Comparison of ENCODE assay signal across 1 cellular context in genomic region chr1:3746784-3747521, GRCh38.
TF ChIP-seq lines count a peak whose summit lies in the region.

No MANE protein-coding gene starts in this region.

TF ChIP-seq in HEK293, 187 proteins besides CTCF, POLR2A, EP300 and RAD21 (continued from another document):
- TF ChIP-seq ZNF561 (tag by site-specific recombination; IDR thresholded peaks at IDR 0.05; ENCODE audit: borderline replicate concordance): peak; percentile 63; the same call in 1 of the 2 replicates
- TF ChIP-seq ZXDB (tag by site-specific recombination; IDR thresholded peaks at IDR 0.05): peak; percentile 89
- no peak for TF ChIP-seq ZNF175 (tag by site-specific recombination; IDR thresholded peaks at IDR 0.05)
- no peak for TF ChIP-seq ZNF324 (tag by site-specific recombination; IDR thresholded peaks at IDR 0.05)
- TF ChIP-seq PRDM6 (tag by site-specific recombination; IDR thresholded peaks at IDR 0.05): no peak
- TF ChIP-seq ZFP37 (tag by site-specific recombination; IDR thresholded peaks at IDR 0.05): no peak
- TF ChIP-seq ZNF549 (tag by site-specific recombination; IDR thresholded peaks at IDR 0.05): no peak
- TF ChIP-seq ZNF140 (tag by site-specific recombination; IDR thresholded peaks at IDR 0.05): no peak
- TF ChIP-seq ZNF362 (tag by site-specific recombination; IDR thresholded peaks at IDR 0.05): no peak
- TF ChIP-seq ZNF248 (tag by site-specific recombination; IDR thresholded peaks at IDR 0.05): no peak
- no peak for TF ChIP-seq ZNF664 (tag by site-specific recombination; IDR thresholded peaks at IDR 0.05)
- TF ChIP-seq, protein P1, sequence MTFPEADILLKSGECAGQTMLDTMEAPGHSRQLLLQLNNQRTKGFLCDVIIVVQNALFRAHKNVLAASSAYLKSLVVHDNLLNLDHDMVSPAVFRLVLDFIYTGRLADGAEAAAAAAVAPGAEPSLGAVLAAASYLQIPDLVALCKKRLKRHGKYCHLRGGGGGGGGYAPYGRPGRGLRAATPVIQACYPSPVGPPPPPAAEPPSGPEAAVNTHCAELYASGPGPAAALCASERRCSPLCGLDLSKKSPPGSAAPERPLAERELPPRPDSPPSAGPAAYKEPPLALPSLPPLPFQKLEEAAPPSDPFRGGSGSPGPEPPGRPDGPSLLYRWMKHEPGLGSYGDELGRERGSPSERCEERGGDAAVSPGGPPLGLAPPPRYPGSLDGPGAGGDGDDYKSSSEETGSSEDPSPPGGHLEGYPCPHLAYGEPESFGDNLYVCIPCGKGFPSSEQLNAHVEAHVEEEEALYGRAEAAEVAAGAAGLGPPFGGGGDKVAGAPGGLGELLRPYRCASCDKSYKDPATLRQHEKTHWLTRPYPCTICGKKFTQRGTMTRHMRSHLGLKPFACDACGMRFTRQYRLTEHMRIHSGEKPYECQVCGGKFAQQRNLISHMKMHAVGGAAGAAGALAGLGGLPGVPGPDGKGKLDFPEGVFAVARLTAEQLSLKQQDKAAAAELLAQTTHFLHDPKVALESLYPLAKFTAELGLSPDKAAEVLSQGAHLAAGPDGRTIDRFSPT (tag by site-specific recombination; IDR thresholded peaks at IDR 0.05): no peak
- TF ChIP-seq PRDM1 (tag by site-specific recombination; IDR thresholded peaks at IDR 0.05): no peak
- TF ChIP-seq ZSCAN4 (tag by site-specific recombination; IDR thresholded peaks at IDR 0.05): no peak
- no peak for TF ChIP-seq ZNF266 (tag by site-specific recombination; IDR thresholded peaks at IDR 0.05; ENCODE audit: low read depth)
